25 cellular contexts compared by ENCODE assay signal in the genomic region with DNA sequence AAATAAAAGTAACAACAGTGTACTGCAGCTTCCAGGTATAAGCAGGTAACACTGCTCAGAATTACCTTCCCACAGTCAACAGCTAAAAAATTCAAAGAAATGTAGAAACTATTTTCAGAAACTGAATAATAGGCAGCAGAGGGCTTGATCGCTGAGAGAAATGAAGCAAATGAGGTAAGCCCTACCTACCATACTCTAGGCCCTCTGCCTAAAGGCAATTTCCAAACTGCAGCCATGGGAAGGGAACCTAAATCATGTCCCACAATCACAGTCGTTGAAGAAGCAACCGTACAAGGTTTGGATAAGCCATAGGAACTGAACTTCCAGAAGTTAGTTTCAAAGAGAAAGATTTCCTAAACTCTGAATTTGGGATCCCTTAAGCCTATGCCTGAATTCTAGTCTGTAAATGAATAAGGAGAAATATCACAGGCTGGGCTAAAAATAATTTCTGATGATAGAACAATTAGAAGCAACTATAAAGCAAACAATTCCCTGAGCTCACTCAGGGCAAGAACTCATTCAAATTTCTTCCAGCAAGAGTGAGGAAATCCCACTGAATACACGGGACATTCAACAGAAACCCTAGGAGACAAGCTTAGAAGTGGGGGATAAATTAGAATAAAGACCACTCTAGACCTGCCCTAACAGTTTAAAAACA. TPM values are rescaled to one million over a fixed set of nuclear protein-coding genes. Genes with fewer than 3 reads are reported as not detected.
A peak's percentile ranks its signal among the peaks of the same experiment; 100 is the strongest.
DNase-seq lines count a peak whose midpoint lies in the region; ATAC-seq and TF ChIP-seq lines count a peak whose summit lies in the region.
"Had no signal": no experiment of that assay in that cellular context is flagged by ENCODE, and none has a peak within 500 bp of the region (broad histone marks: within the 10 kb centered on the region; RNA-seq: fewer than 3 reads in every experiment).

No MANE protein-coding gene starts in this region.

- peaks cover 52% of the 10 kb centered on the region for H3K36me3 Mint-ChIP-seq in activated naive CD8-positive, alpha-beta T cell treated with anti-CD3 and anti-CD28 coated beads, Interleukin-2, amount 50 U/mL, for 24 hours (ENCODE audit: low read depth)
- peaks cover 25% of the 10 kb centered on the region for H3K36me3 Mint-ChIP-seq in activated naive CD8-positive, alpha-beta T cell treated with anti-CD3 and anti-CD28 coated beads for 36 hours
- H3K36me3 Mint-ChIP-seq in effector memory CD8-positive, alpha-beta T cell (ENCODE audit: insufficient read depth): peaks cover 73% of the 10 kb centered on the region
- H3K36me3 Mint-ChIP-seq in neural progenitor cell: peaks cover 43% of the 10 kb centered on the region
- peaks cover 0 to 71% (median 21%) of the 10 kb centered on the region in 3 donors for H3K36me3 Mint-ChIP-seq in CD8-positive, alpha-beta memory T cell

- H3K4me2 ChIP-seq in HCT116 (ENCODE audit: low read length) (no peak overlapping the region), neural progenitor cell (no peak overlapping the region)

- peaks cover 5% of the 10 kb centered on the region for H3F3A ChIP-seq in neural progenitor cell (ENCODE audit: low read depth)

- H3K4me3 ChIP-seq in HCT116 (replicated peaks in 1 of 2; ENCODE audit: low read depth in 1 of 2, low read length in 2 of 2) (no peak overlapping the region), neural progenitor cell (no peak overlapping the region)
- H3K4me3 ChIP-seq in CD8-positive, alpha-beta memory T cell (ENCODE audit: low read length): no peak overlapping the region
- H3K4me3 ChIP-seq: skin epidermis, thoracic aorta, vagina had no signal

- CTCF ChIA-PET in HCT116 (lab: Charles Lee): no interaction called here
- CTCF ChIA-PET in CD8-positive, alpha-beta memory T cell (lab: Charles Lee): no interaction called here

- no peak for TF ChIP-seq POLR2A in HCT116 (IDR thresholded peaks at IDR 0.05; ENCODE audit: borderline replicate concordance, extremely low read depth, insufficient read depth, insufficient read length)

- H3K27ac Mint-ChIP-seq in activated naive CD8-positive, alpha-beta T cell treated with anti-CD3 and anti-CD28 coated beads, Interleukin-2, amount 50 U/mL, for 24 hours: peak overlapping the region; percentile 30
- H3K27ac Mint-ChIP-seq in activated naive CD8-positive, alpha-beta T cell treated with anti-CD3 and anti-CD28 coated beads for 36 hours: no peak overlapping the region
- H3K27ac Mint-ChIP-seq in effector memory CD8-positive, alpha-beta T cell: peak overlapping the region; percentile 65 to 69
- H3K27ac Mint-ChIP-seq in neural progenitor cell: peak overlapping the region; percentile 42
- peak overlapping the region in 4 of 8 donors; percentile 38 to 83 (median 48) for H3K27ac Mint-ChIP-seq in CD8-positive, alpha-beta memory T cell

- no peaks in the 10 kb centered on the region for H3K36me3 ChIP-seq in HCT116 (ENCODE audit: control insufficient read depth in 1 of 2, insufficient read depth in 2 of 2, low read length in 2 of 2)
- H3K36me3 ChIP-seq in neural progenitor cell: peaks cover 7% of the 10 kb centered on the region
- peaks cover 8% of the 10 kb centered on the region for H3K36me3 ChIP-seq in CD8-positive, alpha-beta memory T cell (ENCODE audit: insufficient read depth, low read length)

- H3K27ac ChIP-seq in HCT116 (ENCODE audit: low read depth, low read length) (no peak overlapping the region), neural progenitor cell (no peak overlapping the region)
- no peak overlapping the region for H3K27ac ChIP-seq in CD8-positive, alpha-beta memory T cell (ENCODE audit: low read depth, low read length)
- H3K27ac ChIP-seq: C4-2B, thoracic aorta, vagina had no signal

- ATAC-seq in activated naive CD8-positive, alpha-beta T cell treated with anti-CD3 and anti-CD28 coated beads, Interleukin-2, amount 50 U/mL, for 24 hours: no peak
- no peak for ATAC-seq in HCT116
- no peak for ATAC-seq in effector memory CD8-positive, alpha-beta T cell (replicated peaks)
- no peak for ATAC-seq in GM18498 (IDR thresholded peaks at IDR 0.05; ENCODE audit: unreplicated experiment)
- no peak for ATAC-seq in GM21526 (IDR thresholded peaks at IDR 0.05; ENCODE audit: low FRiP score, unreplicated experiment)
- ATAC-seq: left colon, Panc1 had no signal

- H2AFZ ChIP-seq in HCT116 (ENCODE audit: low read depth, low read length, poor library complexity, severe bottlenecking) (no peak overlapping the region), neural progenitor cell (replicated peaks) (no peak overlapping the region)

- H4K20me1 ChIP-seq in HCT116 (ENCODE audit: insufficient read depth): peaks cover 9% of the 10 kb centered on the region; the same call in 1 of the 2 replicates
- H4K20me1 ChIP-seq in neural progenitor cell (ENCODE audit: low read depth): peaks cover 25% of the 10 kb centered on the region

- H3K4me1 ChIP-seq in HCT116 (ENCODE audit: control insufficient read depth in 1 of 2, insufficient read depth in 2 of 2, low read length in 2 of 2) (peaks cover 0 to 6% of the 10 kb centered on the region in 2 experiments; a peak in 1 of 4 replicates), neural progenitor cell (peaks cover 6% of the 10 kb centered on the region)
- no peaks in the 10 kb centered on the region for H3K4me1 ChIP-seq in CD8-positive, alpha-beta memory T cell (ENCODE audit: insufficient read depth, low read length)

- no peaks in the 10 kb centered on the region for H3K27me3 Mint-ChIP-seq in activated naive CD8-positive, alpha-beta T cell treated with anti-CD3 and anti-CD28 coated beads, Interleukin-2, amount 50 U/mL, for 24 hours
- no peaks in the 10 kb centered on the region for H3K27me3 Mint-ChIP-seq in activated naive CD8-positive, alpha-beta T cell treated with anti-CD3 and anti-CD28 coated beads for 36 hours
- no peaks in the 10 kb centered on the region for H3K27me3 Mint-ChIP-seq in effector memory CD8-positive, alpha-beta T cell
- no peaks in the 10 kb centered on the region for H3K27me3 Mint-ChIP-seq in neural progenitor cell (ENCODE audit: insufficient read depth, low read depth)
- H3K27me3 Mint-ChIP-seq in CD8-positive, alpha-beta memory T cell: peaks cover 0 to 1% of the 10 kb centered on the region in 2 donors

- TSS peak; percentile 14 for BruUV-seq in HCT116 (replicated peaks; lab: Mats Ljungman, UMichigan)

- no peaks in the 10 kb centered on the region for H3K9me3 Mint-ChIP-seq in activated naive CD8-positive, alpha-beta T cell treated with anti-CD3 and anti-CD28 coated beads, Interleukin-2, amount 50 U/mL, for 24 hours
- H3K9me3 Mint-ChIP-seq in activated naive CD8-positive, alpha-beta T cell treated with anti-CD3 and anti-CD28 coated beads for 36 hours: no peaks in the 10 kb centered on the region
- no peaks in the 10 kb centered on the region for H3K9me3 Mint-ChIP-seq in effector memory CD8-positive, alpha-beta T cell
- H3K9me3 Mint-ChIP-seq in neural progenitor cell: no peaks in the 10 kb centered on the region
- H3K9me3 Mint-ChIP-seq in CD8-positive, alpha-beta memory T cell: no peaks in the 10 kb centered on the region

- intact Hi-C loops in HCT116 (cut with micrococcal nuclease): no loop called here

- H3K9me2 ChIP-seq in HCT116 (ENCODE audit: insufficient read depth): no peaks in the 10 kb centered on the region

- POLR2A ChIA-PET in HCT116 (lab: Charles Lee): no interaction called here
- POLR2A ChIA-PET in CD8-positive, alpha-beta memory T cell (lab: Charles Lee): no interaction called here

- H3K9me3 ChIP-seq in HCT116 (ENCODE audit: control insufficient read depth in 1 of 2, insufficient read depth in 1 of 2, low read depth in 1 of 2, low read length in 2 of 2) (no peaks in the 10 kb centered on the region), neural progenitor cell (ENCODE audit: low read depth) (no peaks in the 10 kb centered on the region)
- no peaks in the 10 kb centered on the region for H3K9me3 ChIP-seq in CD8-positive, alpha-beta memory T cell (ENCODE audit: low read length)
- H3K9me3 ChIP-seq: thoracic aorta, vagina had no signal

- H3K4me1 Mint-ChIP-seq in activated naive CD8-positive, alpha-beta T cell treated with anti-CD3 and anti-CD28 coated beads, Interleukin-2, amount 50 U/mL, for 24 hours: peaks cover 7% of the 10 kb centered on the region
- H3K4me1 Mint-ChIP-seq in activated naive CD8-positive, alpha-beta T cell treated with anti-CD3 and anti-CD28 coated beads for 36 hours: peaks cover 22% of the 10 kb centered on the region
- peaks cover 13 to 27% of the 10 kb centered on the region in 2 donors for H3K4me1 Mint-ChIP-seq in effector memory CD8-positive, alpha-beta T cell (ENCODE audit: low read depth in 2 of 2)
- H3K4me1 Mint-ChIP-seq in neural progenitor cell: peaks cover 5% of the 10 kb centered on the region
- peaks cover 42 to 65% (median 57%) of the 10 kb centered on the region in 3 donors for H3K4me1 Mint-ChIP-seq in CD8-positive, alpha-beta memory T cell

- H3K9ac ChIP-seq in HCT116 (ENCODE audit: low read length) (no peak overlapping the region), neural progenitor cell (no peak overlapping the region)

- no peak for TF ChIP-seq RAD21 in HCT116 (IDR thresholded peaks at IDR 0.05; ENCODE audit: low read depth)

- TF ChIP-seq CTCF in HCT116 (IDR thresholded peaks at IDR 0.05 in 2 of 3, conservative IDR thresholded peaks at IDR 0.05 in 1 of 3; ENCODE audit: borderline replicate concordance in 1 of 3, insufficient read depth in 1 of 3, low read depth in 2 of 3, low read length in 2 of 3) (no peak), neural progenitor cell (IDR thresholded peaks at IDR 0.05) (no peak)

- H3K79me2 ChIP-seq in HCT116 (ENCODE audit: insufficient read depth, low read length): peaks cover 85% of the 10 kb centered on the region
- peaks cover 89% of the 10 kb centered on the region for H3K79me2 ChIP-seq in neural progenitor cell (ENCODE audit: low read depth)

- H3K4me3 Mint-ChIP-seq in activated naive CD8-positive, alpha-beta T cell treated with anti-CD3 and anti-CD28 coated beads, Interleukin-2, amount 50 U/mL, for 24 hours: no peak overlapping the region
- no peak overlapping the region for H3K4me3 Mint-ChIP-seq in activated naive CD8-positive, alpha-beta T cell treated with anti-CD3 and anti-CD28 coated beads for 36 hours
- no peak overlapping the region for H3K4me3 Mint-ChIP-seq in effector memory CD8-positive, alpha-beta T cell
- H3K4me3 Mint-ChIP-seq in neural progenitor cell: no peak overlapping the region
- no peak overlapping the region for H3K4me3 Mint-ChIP-seq in CD8-positive, alpha-beta memory T cell

- no peak for DNase-seq in activated naive CD8-positive, alpha-beta T cell treated with anti-CD3 and anti-CD28 coated beads, Interleukin-2, amount 50 U/mL, for 24 hours
- no peak for DNase-seq in activated naive CD8-positive, alpha-beta T cell treated with anti-CD3 and anti-CD28 coated beads for 36 hours
- no peak for DNase-seq in HCT116 (ENCODE audit: low read depth, low spot score)
- DNase-seq in effector memory CD8-positive, alpha-beta T cell: no peak
- no peak for DNase-seq in neural progenitor cell (ENCODE audit: low spot score)
- no peak for DNase-seq in CD8-positive, alpha-beta memory T cell
- DNase-seq: activated CD4-positive, alpha-beta T cell treated with anti-CD3 and anti-CD28 coated beads for 48 hours; activated gamma-delta T cell; amniotic stem cell; central memory CD4-positive, alpha-beta T cell; DMS 273 treated with DMSO at 0.1 percent for 48 hours; H7; IMR-90; left colon; NCI-H1105 treated with DMSO at 0.1 percent for 48 hours; NCI-H2029 treated with DMSO at 0.1 percent for 48 hours; NCI-H510A; stimulated activated CD4-positive, alpha-beta T cell treated with anti-CD3 and anti-CD28 coated beads, Interleukin-1b, Interleukin-23, amount 100 ng/mL, for 48 hours had no signal

- no peaks in the 10 kb centered on the region for H3K27me3 ChIP-seq in HCT116 (ENCODE audit: insufficient read depth, low read length)
- H3K27me3 ChIP-seq in neural progenitor cell: no peaks in the 10 kb centered on the region
- no peaks in the 10 kb centered on the region for H3K27me3 ChIP-seq in CD8-positive, alpha-beta memory T cell (ENCODE audit: insufficient read depth, low read length, poor library complexity, severe bottlenecking)
- H3K27me3 ChIP-seq: vagina had no signal

- RAD21 ChIA-PET in HCT116 (lab: Charles Lee; ENCODE audit: low non-redundant PET in 1 of 2, low total read pairs in 2 of 2, uncharacterized antibody in 2 of 2, unreplicated experiment in 2 of 2): no interaction called here

RNA-seq across cellular contexts. Expression of a gene that starts 24.5 kb away (rescaled TPM):
- total RNA-seq in activated naive CD8-positive, alpha-beta T cell treated with anti-CD3 and anti-CD28 coated beads for 36 hours: 100 to 1,000 TPM; 122 to 131 TPM
- total RNA-seq in HCT116 (2021; ENCODE audit: unreplicated experiment) (43.7 TPM), neural progenitor cell (ENCODE audit: low replicate concordance) (73.7 and 86.8 TPM in 2 replicates)
- polyA plus RNA-seq in HCT116 (2012): 17.2 and 28.6 TPM in 2 replicates
- total RNA-seq in CD8-positive, alpha-beta memory T cell: 100 to 1,000 TPM; 146 to 147 TPM
- 158 TPM for polyA plus RNA-seq in CD8-positive, alpha-beta memory T cell

RNA-seq across cellular contexts. Expression of a gene that starts 26.2 kb away (rescaled TPM):
- total RNA-seq in activated naive CD8-positive, alpha-beta T cell treated with anti-CD3 and anti-CD28 coated beads for 36 hours: 10 to 100 TPM; 29.9 to 31.3 TPM
- total RNA-seq in HCT116 (2021; ENCODE audit: unreplicated experiment) (36.8 TPM), neural progenitor cell (ENCODE audit: low replicate concordance) (42.0 and 57.0 TPM in 2 replicates)
- polyA plus RNA-seq in HCT116 (2012): 34.4 and 40.5 TPM in 2 replicates
- 10 to 100 TPM; 26.3 to 27.1 TPM for total RNA-seq in CD8-positive, alpha-beta memory T cell
- 12.9 TPM for polyA plus RNA-seq in CD8-positive, alpha-beta memory T cell
